Comparison of ENCODE assay signal across 18 cellular contexts in the genomic region with DNA sequence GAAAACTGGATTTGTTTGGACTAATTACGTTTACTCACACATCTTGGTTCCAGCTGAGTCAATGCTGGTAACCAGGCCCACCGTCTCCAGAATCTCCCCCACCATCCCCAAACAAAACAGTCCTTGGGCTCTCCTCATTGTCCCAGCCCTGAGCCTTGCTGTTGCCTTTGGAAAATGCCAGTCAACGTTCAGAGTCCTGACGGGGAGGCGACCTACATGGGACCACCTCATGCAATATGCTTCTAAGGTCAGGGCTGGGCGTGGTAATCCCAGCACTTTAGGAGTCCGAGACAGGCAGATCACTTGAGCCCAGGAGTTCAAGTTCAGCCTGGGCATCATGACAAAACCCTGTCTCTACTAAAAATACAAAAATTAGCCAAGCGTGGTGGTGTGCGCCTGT.
"Had no signal": no experiment of that assay in that cellular context is flagged by ENCODE, and none has a peak within 500 bp of the region (broad histone marks: within the 10 kb centered on the region; RNA-seq: fewer than 3 reads in every experiment).

No MANE protein-coding gene starts in this region.

- H3K4me3 ChIP-seq: K562 had no signal

- DNase-seq: Kasumi-1, MM.1S, NCI-H1092 treated with DMSO at 0.1 percent for 48 hours, NCI-H1436, NCI-H187, NCI-H2029, NCI-H2081 treated with DMSO at 0.1 percent for 48 hours, NCI-H2171 treated with DMSO at 0.1 percent for 48 hours, NCI-H345, NCI-H446 treated with DMSO at 0.1 percent for 48 hours, NCI-H510A treated with DMSO at 0.1 percent for 48 hours, NCI-H526, NCI-H774, RPMI8226, SHP77, SK-N-SH had no signal

- H3K27ac ChIP-seq: KMS-11 had no signal

- H3K9ac ChIP-seq: KMS-11, SK-N-SH had no signal

- H3K4me2 ChIP-seq: KMS-11, SK-N-SH had no signal
